In the genomic region with DNA sequence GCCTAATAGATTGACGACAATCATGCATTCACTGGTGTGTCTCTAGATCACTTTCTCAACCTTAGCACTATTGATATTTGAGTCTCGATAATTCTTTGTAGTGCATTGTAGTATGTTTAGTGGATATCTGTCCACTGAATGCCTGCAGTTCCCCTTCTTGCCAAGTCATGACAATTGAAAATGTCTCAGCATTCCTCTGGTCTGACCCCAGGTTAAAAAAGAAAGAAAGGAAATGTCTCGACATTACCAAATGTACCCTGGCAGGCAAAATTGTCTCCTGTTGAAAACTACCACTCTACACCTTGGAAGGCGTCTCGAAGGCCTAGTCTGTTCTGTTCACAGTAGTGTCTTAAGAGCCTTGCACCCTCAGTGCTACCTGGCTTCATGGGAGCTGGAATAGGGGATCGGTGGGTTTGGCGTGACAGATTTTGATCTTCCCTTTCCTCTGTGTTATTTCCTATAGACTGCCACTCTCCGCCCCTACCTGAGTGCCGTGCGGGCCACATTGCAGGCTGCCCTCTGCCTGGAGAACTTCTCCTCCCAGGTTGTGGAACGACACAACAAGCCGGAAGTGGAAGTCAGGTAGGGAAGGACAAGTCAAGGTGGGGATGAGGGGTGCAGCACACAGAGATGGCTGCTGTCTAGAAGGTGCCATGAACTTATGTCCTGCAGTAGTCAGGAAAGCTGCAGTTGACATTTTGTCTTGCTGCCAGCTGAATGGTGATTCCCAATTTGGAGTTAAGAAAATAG, we compare ENCODE assay signal across 20 cellular contexts. TPM values are rescaled to one million over a fixed set of nuclear protein-coding genes. Genes with fewer than 3 reads are reported as not detected.
DNase-seq lines count a peak whose midpoint lies in the region; TF ChIP-seq lines count a peak whose summit lies in the region.
"Had no signal": no experiment of that assay in that cellular context is flagged by ENCODE, and none has a peak within 500 bp of the region (broad histone marks: within the 10 kb centered on the region; RNA-seq: fewer than 3 reads in every experiment).

No MANE protein-coding gene starts in this region.

- no peak overlapping the region for H3K14ac ChIP-seq in mesenchymal stem cell (ENCODE audit: low read length in 2 of 2)

- no peak overlapping the region for H3K4me3 Mint-ChIP-seq in activated T-helper 1 cell treated with anti-CD3 and anti-CD28 coated beads, Interleukin-12 subunit alpha, Interleukin-12 subunit beta, Interleukin-2, Interleukin-4 antibody, amounts not matched to agents 30 ng/mL and 10 ng/mL and 1 ng/mL, durations not matched to agents 14 hours and 24 hours and 36 hours
- H3K4me3 Mint-ChIP-seq: CD8-positive, alpha-beta T cell had no signal

- H3K4me2 ChIP-seq in mesenchymal stem cell (ENCODE audit: low read length, poor library complexity, severe bottlenecking): no peak overlapping the region

- H3K36me3 ChIP-seq in mesenchymal stem cell (ENCODE audit: control insufficient read depth in 1 of 2, insufficient read depth in 2 of 2, low read depth in 1 of 2, low read length in 2 of 2): peaks cover 46 to 65% of the 10 kb centered on the region in 2 experiments

- TF ChIP-seq POLR2A in GM19193 (IDR thresholded peaks at IDR 0.05; ENCODE audit: extremely low read depth, insufficient read depth, insufficient read length): peak; percentile 17

- H3K9me3 Mint-ChIP-seq in activated T-helper 1 cell treated with anti-CD3 and anti-CD28 coated beads, Interleukin-12 subunit alpha, Interleukin-12 subunit beta, Interleukin-2, Interleukin-4 antibody, amounts not matched to agents 30 ng/mL and 10 ng/mL and 1 ng/mL, durations not matched to agents 14 hours and 24 hours and 36 hours: no peaks in the 10 kb centered on the region
- H3K9me3 Mint-ChIP-seq: CD8-positive, alpha-beta T cell had no signal

- no peak overlapping the region for H4K91ac ChIP-seq in mesenchymal stem cell (ENCODE audit: low read length)

- H3K4ac ChIP-seq in mesenchymal stem cell (ENCODE audit: low read depth in 1 of 2, low read length in 2 of 2): no peak overlapping the region

- no peak overlapping the region for H3K18ac ChIP-seq in mesenchymal stem cell (ENCODE audit: low read depth in 1 of 2, low read length in 2 of 2)

- intact Hi-C loops in activated T-helper 1 cell treated with anti-CD3 and anti-CD28 coated beads, Interleukin-12 subunit alpha, Interleukin-12 subunit beta, Interleukin-2, Interleukin-4 antibody, amounts not matched to agents 30 ng/mL and 10 ng/mL and 1 ng/mL, durations not matched to agents 14 hours and 24 hours and 36 hours (cut with micrococcal nuclease): no loop called here

- WGBS in mesenchymal stem cell: 100% methylated on average over 12 of the region's 12 CpGs

- H3K9me3 ChIP-seq in mesenchymal stem cell (ENCODE audit: control insufficient read depth, low read length): no peaks in the 10 kb centered on the region
- H3K9me3 ChIP-seq: heart right ventricle, left lung, MG63, spleen, upper lobe of left lung had no signal

- H3K79me1 ChIP-seq in mesenchymal stem cell (replicated peaks; ENCODE audit: low read length, poor library complexity, severe bottlenecking): peaks cover 17% of the 10 kb centered on the region

- H2BK12ac ChIP-seq in mesenchymal stem cell (ENCODE audit: low read length in 2 of 2): no peak overlapping the region

- no peak overlapping the region for H3K23ac ChIP-seq in mesenchymal stem cell (ENCODE audit: low read length in 2 of 2)

- H3K27me3 Mint-ChIP-seq in activated T-helper 1 cell treated with anti-CD3 and anti-CD28 coated beads, Interleukin-12 subunit alpha, Interleukin-12 subunit beta, Interleukin-2, Interleukin-4 antibody, amounts not matched to agents 30 ng/mL and 10 ng/mL and 1 ng/mL, durations not matched to agents 14 hours and 24 hours and 36 hours (ENCODE audit: insufficient read depth): no peaks in the 10 kb centered on the region

- H2BK15ac ChIP-seq in mesenchymal stem cell (ENCODE audit: low read depth, poor library complexity, severe bottlenecking): no peak overlapping the region

- H2AFZ ChIP-seq in mesenchymal stem cell (ENCODE audit: low read depth, low read length): no peak overlapping the region
- H2AFZ ChIP-seq: GM23248 had no signal

- no peak overlapping the region for H2AK5ac ChIP-seq in mesenchymal stem cell (ENCODE audit: low read length, severe bottlenecking)

- no peak overlapping the region for H2BK5ac ChIP-seq in mesenchymal stem cell (ENCODE audit: low read depth, low read length, poor library complexity, severe bottlenecking)

- H2BK120ac ChIP-seq in mesenchymal stem cell (ENCODE audit: low read depth, low read length): no peak overlapping the region

- H3K4me1 ChIP-seq in mesenchymal stem cell (ENCODE audit: control insufficient read depth, insufficient read depth, low read depth, low read length): peaks cover 6% of the 10 kb centered on the region

- H3K27ac ChIP-seq in mesenchymal stem cell (ENCODE audit: low read length, poor library complexity, severe bottlenecking): no peak overlapping the region
- H3K27ac ChIP-seq: GM23248, heart right ventricle, left lung, upper lobe of left lung had no signal

- H3K4me3 ChIP-seq in mesenchymal stem cell (ENCODE audit: insufficient read depth in 1 of 2, low read depth in 1 of 2, low read length in 2 of 2): no peak overlapping the region
- H3K4me3 ChIP-seq: GM23248, heart right ventricle, left lung, MG63, spleen, upper lobe of left lung had no signal

- in situ Hi-C loops in ACHN (cut with HindIII; ENCODE audit: low pct_ligation_motif_present, low pct_unique_long_range_greater_than_20kb, low sequenced_read_pairs): no loop called here

- H3K36me3 Mint-ChIP-seq in activated T-helper 1 cell treated with anti-CD3 and anti-CD28 coated beads, Interleukin-12 subunit alpha, Interleukin-12 subunit beta, Interleukin-2, Interleukin-4 antibody, amounts not matched to agents 30 ng/mL and 10 ng/mL and 1 ng/mL, durations not matched to agents 14 hours and 24 hours and 36 hours (ENCODE audit: low read depth): peaks cover 49% of the 10 kb centered on the region

- no peaks in the 10 kb centered on the region for H3K27me3 ChIP-seq in mesenchymal stem cell (ENCODE audit: control insufficient read depth in 1 of 2, insufficient read depth in 1 of 2, low read length in 2 of 2)
- H3K27me3 ChIP-seq: heart right ventricle, left lung, MG63, spleen, upper lobe of left lung had no signal

- DNase-seq in activated T-helper 1 cell treated with anti-CD3 and anti-CD28 coated beads, Interleukin-12 subunit alpha, Interleukin-12 subunit beta, Interleukin-2, Interleukin-4 antibody, amounts not matched to agents 30 ng/mL and 10 ng/mL and 1 ng/mL, durations not matched to agents 14 hours and 24 hours and 36 hours (ENCODE audit: low spot score): no peak
- DNase-seq in mesenchymal stem cell (no peak), mucosa of gallbladder (ENCODE audit: low spot score) (no peak), SIG-M5 treated with dmso at 0.1 percent for 504 hours (lab: John Stamatoyannopoulos, UW; ENCODE audit: unreplicated experiment) (no peak), ACHN (no peak)
- DNase-seq: CD8-positive, alpha-beta T cell; cortex of kidney; GF-D8; GM23248; heart right ventricle; left lung; MG63; NCI-H1436; NCI-H524 treated with DMSO at 0.1 percent for 48 hours; nucleus accumbens; stimulated activated CD4-positive, alpha-beta T cell treated with anti-CD3 and anti-CD28 coated beads, Interleukin-4, amount 100 ng/mL, for 24 hours; T1000; upper lobe of left lung had no signal

- no peak overlapping the region for H3K9ac ChIP-seq in mesenchymal stem cell (ENCODE audit: low read length)
- H3K9ac ChIP-seq: GM23248 had no signal

- H3K27ac Mint-ChIP-seq in activated T-helper 1 cell treated with anti-CD3 and anti-CD28 coated beads, Interleukin-12 subunit alpha, Interleukin-12 subunit beta, Interleukin-2, Interleukin-4 antibody, amounts not matched to agents 30 ng/mL and 10 ng/mL and 1 ng/mL, durations not matched to agents 14 hours and 24 hours and 36 hours: peak overlapping the region; percentile 52
- H3K27ac Mint-ChIP-seq: CD8-positive, alpha-beta T cell had no signal

- H4K8ac ChIP-seq in mesenchymal stem cell (ENCODE audit: low read length): peak overlapping the region; percentile 31

- peaks cover 32% of the 10 kb centered on the region for H3K4me1 Mint-ChIP-seq in activated T-helper 1 cell treated with anti-CD3 and anti-CD28 coated beads, Interleukin-12 subunit alpha, Interleukin-12 subunit beta, Interleukin-2, Interleukin-4 antibody, amounts not matched to agents 30 ng/mL and 10 ng/mL and 1 ng/mL, durations not matched to agents 14 hours and 24 hours and 36 hours (ENCODE audit: low read depth)

RNA-seq across cellular contexts. Expression of gene ARPC4, which starts 4.5 kb away (rescaled TPM):
- 268 and 273 TPM in 2 replicates for total RNA-seq in activated T-helper 1 cell treated with anti-CD3 and anti-CD28 coated beads, Interleukin-12 subunit alpha, Interleukin-12 subunit beta, Interleukin-2, Interleukin-4 antibody, amounts not matched to agents 30 ng/mL and 10 ng/mL and 1 ng/mL, durations not matched to agents 14 hours and 24 hours and 36 hours
- polyA plus RNA-seq in mesenchymal stem cell (2013, experiment 1 of 2): 103 TPM
- polyA plus RNA-seq in mesenchymal stem cell (2013, experiment 2 of 2): 101 TPM
- 137 TPM for total RNA-seq in mucosa of gallbladder

RNA-seq across cellular contexts. Expression of gene TADA3, which starts 5.1 kb away (rescaled TPM):
- 63.4 and 63.6 TPM in 2 replicates for total RNA-seq in activated T-helper 1 cell treated with anti-CD3 and anti-CD28 coated beads, Interleukin-12 subunit alpha, Interleukin-12 subunit beta, Interleukin-2, Interleukin-4 antibody, amounts not matched to agents 30 ng/mL and 10 ng/mL and 1 ng/mL, durations not matched to agents 14 hours and 24 hours and 36 hours
- polyA plus RNA-seq in mesenchymal stem cell (2013, experiment 1 of 2): 53.4 TPM
- polyA plus RNA-seq in mesenchymal stem cell (2013, experiment 2 of 2): 54.2 TPM
- 63.3 TPM for total RNA-seq in mucosa of gallbladder

RNA-seq across cellular contexts. Expression of gene TTLL3, which starts 12.7 kb away (rescaled TPM):
- total RNA-seq in activated T-helper 1 cell treated with anti-CD3 and anti-CD28 coated beads, Interleukin-12 subunit alpha, Interleukin-12 subunit beta, Interleukin-2, Interleukin-4 antibody, amounts not matched to agents 30 ng/mL and 10 ng/mL and 1 ng/mL, durations not matched to agents 14 hours and 24 hours and 36 hours: 26.5 and 33.6 TPM in 2 replicates
- 16.1 TPM for polyA plus RNA-seq in mesenchymal stem cell (2013, experiment 1 of 2)
- 14.6 TPM for polyA plus RNA-seq in mesenchymal stem cell (2013, experiment 2 of 2)
- total RNA-seq in mucosa of gallbladder: 62.8 TPM

RNA-seq across cellular contexts. Expression of gene CAMK1, which starts 27.6 kb away (rescaled TPM):
- 55.0 and 57.8 TPM in 2 replicates for total RNA-seq in activated T-helper 1 cell treated with anti-CD3 and anti-CD28 coated beads, Interleukin-12 subunit alpha, Interleukin-12 subunit beta, Interleukin-2, Interleukin-4 antibody, amounts not matched to agents 30 ng/mL and 10 ng/mL and 1 ng/mL, durations not matched to agents 14 hours and 24 hours and 36 hours
- 10.6 TPM for polyA plus RNA-seq in mesenchymal stem cell (2013, experiment 1 of 2)
- 11.1 TPM for polyA plus RNA-seq in mesenchymal stem cell (2013, experiment 2 of 2)
- 30.6 TPM for total RNA-seq in mucosa of gallbladder
- total RNA-seq: CD8-positive, alpha-beta T cell had no signal

RNA-seq across cellular contexts. Expression of gene RPUSD3, which starts 46.4 kb away (rescaled TPM):
- total RNA-seq in activated T-helper 1 cell treated with anti-CD3 and anti-CD28 coated beads, Interleukin-12 subunit alpha, Interleukin-12 subunit beta, Interleukin-2, Interleukin-4 antibody, amounts not matched to agents 30 ng/mL and 10 ng/mL and 1 ng/mL, durations not matched to agents 14 hours and 24 hours and 36 hours: 79.2 and 79.5 TPM in 2 replicates
- polyA plus RNA-seq in mesenchymal stem cell (2013, experiment 1 of 2): 38.5 TPM
- 35.7 TPM for polyA plus RNA-seq in mesenchymal stem cell (2013, experiment 2 of 2)
- total RNA-seq in mucosa of gallbladder: 37.5 TPM
